In the genomic region with DNA sequence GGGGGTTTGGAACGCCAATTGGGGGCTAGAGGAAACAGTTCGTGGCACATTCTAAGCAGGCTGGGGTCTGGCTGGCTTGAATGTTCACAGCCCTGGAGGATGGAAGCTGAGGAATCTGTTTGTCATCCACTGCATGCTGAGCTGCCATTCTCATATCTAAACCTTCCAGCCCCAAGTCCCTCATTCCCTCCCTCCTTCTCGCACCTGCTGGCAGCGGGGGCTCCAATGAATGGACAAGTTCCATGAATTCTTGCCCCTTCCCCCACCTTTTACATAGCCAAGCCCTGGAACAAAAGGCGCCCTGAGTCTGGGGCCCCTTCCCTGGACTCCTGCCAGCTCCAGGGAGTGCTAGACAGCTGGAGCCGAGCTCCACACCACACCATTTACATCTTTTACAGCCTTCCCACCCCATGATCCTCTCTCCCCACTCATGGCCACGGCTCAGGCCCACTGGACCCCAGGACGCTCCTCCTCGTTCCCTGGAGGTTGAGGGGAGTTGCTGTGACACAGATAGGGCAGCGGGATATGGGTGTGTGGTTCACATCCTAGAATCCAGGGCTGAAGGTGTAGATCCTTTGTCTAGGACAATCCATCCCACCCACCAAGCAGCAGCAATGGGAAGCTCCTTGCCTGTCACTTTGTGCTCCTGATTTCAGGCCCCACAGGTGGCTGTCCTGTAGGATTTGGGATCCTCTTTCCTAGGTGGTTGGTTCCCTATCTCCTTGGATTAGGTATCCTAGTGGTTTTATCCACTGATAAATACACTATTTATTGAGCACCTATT, we compare ENCODE assay signal across 1 cellular context.
A peak's percentile ranks its signal among the peaks of the same experiment; 100 is the strongest.
TF ChIP-seq lines count a peak whose summit lies in the region.

No MANE protein-coding gene starts in this region.

TF ChIP-seq in HepG2, 621 proteins besides CTCF, POLR2A, EP300 and RAD21:
- TF ChIP-seq, protein P1, sequence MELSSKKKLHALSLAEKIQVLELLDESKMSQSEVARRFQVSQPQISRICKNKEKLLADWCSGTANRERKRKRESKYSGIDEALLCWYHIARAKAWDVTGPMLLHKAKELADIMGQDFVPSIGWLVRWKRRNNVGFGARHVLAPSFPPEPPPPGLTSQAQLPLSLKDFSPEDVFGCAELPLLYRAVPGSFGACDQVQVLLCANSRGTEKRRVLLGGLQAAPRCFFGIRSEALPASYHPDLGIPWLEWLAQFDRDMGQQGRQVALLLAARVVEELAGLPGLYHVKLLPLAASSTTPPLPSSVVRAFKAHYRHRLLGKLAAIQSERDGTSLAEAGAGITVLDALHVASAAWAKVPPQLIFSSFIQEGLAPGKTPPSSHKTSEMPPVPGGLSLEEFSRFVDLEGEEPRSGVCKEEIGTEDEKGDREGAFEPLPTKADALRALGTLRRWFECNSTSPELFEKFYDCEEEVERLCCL (CRISPR knock-in tag; IDR thresholded peaks at IDR 0.05; ENCODE audit: borderline replicate concordance): no peak
- TF ChIP-seq, protein P2, sequence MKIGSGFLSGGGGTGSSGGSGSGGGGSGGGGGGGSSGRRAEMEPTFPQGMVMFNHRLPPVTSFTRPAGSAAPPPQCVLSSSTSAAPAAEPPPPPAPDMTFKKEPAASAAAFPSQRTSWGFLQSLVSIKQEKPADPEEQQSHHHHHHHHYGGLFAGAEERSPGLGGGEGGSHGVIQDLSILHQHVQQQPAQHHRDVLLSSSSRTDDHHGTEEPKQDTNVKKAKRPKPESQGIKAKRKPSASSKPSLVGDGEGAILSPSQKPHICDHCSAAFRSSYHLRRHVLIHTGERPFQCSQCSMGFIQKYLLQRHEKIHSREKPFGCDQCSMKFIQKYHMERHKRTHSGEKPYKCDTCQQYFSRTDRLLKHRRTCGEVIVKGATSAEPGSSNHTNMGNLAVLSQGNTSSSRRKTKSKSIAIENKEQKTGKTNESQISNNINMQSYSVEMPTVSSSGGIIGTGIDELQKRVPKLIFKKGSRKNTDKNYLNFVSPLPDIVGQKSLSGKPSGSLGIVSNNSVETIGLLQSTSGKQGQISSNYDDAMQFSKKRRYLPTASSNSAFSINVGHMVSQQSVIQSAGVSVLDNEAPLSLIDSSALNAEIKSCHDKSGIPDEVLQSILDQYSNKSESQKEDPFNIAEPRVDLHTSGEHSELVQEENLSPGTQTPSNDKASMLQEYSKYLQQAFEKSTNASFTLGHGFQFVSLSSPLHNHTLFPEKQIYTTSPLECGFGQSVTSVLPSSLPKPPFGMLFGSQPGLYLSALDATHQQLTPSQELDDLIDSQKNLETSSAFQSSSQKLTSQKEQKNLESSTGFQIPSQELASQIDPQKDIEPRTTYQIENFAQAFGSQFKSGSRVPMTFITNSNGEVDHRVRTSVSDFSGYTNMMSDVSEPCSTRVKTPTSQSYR (CRISPR knock-in tag; IDR thresholded peaks at IDR 0.05; ENCODE audit: borderline replicate concordance): 0 out of 2 replicates have a peak, but pooled peaks have one; percentile 22
